ENCODE assay signal across 1 cellular context in genomic region chr1:109931189-109931672, GRCh38.
TF ChIP-seq lines count a peak whose summit lies in the region.

No MANE protein-coding gene starts in this region.

TF ChIP-seq in H1, 55 proteins besides CTCF, POLR2A, EP300 and RAD21:
- no peak for TF ChIP-seq SAP30 (IDR thresholded peaks at IDR 0.05; ENCODE audit: insufficient read depth, insufficient replicate concordance, low read length)
- TF ChIP-seq HDAC2 (IDR thresholded peaks at IDR 0.05; ENCODE audit: borderline replicate concordance in 1 of 2, low read depth in 2 of 2, low read length in 2 of 2) = 0 out of 4 replicates have a peak, but pooled peaks have one; percentile 64 to 89
- no peak for TF ChIP-seq POU5F1 (IDR thresholded peaks at IDR 0.05; ENCODE audit: low read depth, low read length)
- TF ChIP-seq SP4 (IDR thresholded peaks at IDR 0.05; ENCODE audit: low read length) = 0 out of 2 replicates have a peak, but pooled peaks have one; percentile 40
- TF ChIP-seq SUZ12 (IDR thresholded peaks at IDR 0.05; ENCODE audit: low read length) = no peak
- TF ChIP-seq CHD2 (IDR thresholded peaks at IDR 0.05; ENCODE audit: low read length) = no peak
- TF ChIP-seq TCF12 (IDR thresholded peaks at IDR 0.05; ENCODE audit: low read depth, low read length) = 0 out of 2 replicates have a peak, but pooled peaks have one; percentile 52
- peak; percentile 77 for TF ChIP-seq TBP (IDR thresholded peaks at IDR 0.05; ENCODE audit: low read depth, low read length)
- no peak for TF ChIP-seq PHF8 (conservative IDR thresholded peaks at IDR 0.05; ENCODE audit: low read depth, low read length)
- no peak for TF ChIP-seq SIX5 (IDR thresholded peaks at IDR 0.05; ENCODE audit: low read depth, low read length)
- TF ChIP-seq SRF (IDR thresholded peaks at IDR 0.05; ENCODE audit: low read depth, low read length) = no peak
- no peak for TF ChIP-seq CBX8 (IDR thresholded peaks at IDR 0.05; ENCODE audit: borderline replicate concordance, low read depth, low read length)
- 0 out of 2 replicates have a peak, but pooled peaks have one; percentile 31 for TF ChIP-seq POLR2AphosphoS5 (IDR thresholded peaks at IDR 0.05; ENCODE audit: low read depth, low read length)
- peak; percentile 90 for TF ChIP-seq CTBP2 (IDR thresholded peaks at IDR 0.05; ENCODE audit: borderline replicate concordance, insufficient read depth, insufficient read length, low read length)
- TF ChIP-seq JUND (IDR thresholded peaks at IDR 0.05; ENCODE audit: low read length) = peak; percentile 77
- TF ChIP-seq RFX5 (IDR thresholded peaks at IDR 0.05; ENCODE audit: borderline replicate concordance, low read depth, low read length) = no peak
- TF ChIP-seq EGR1 (IDR thresholded peaks at IDR 0.05; ENCODE audit: borderline replicate concordance, low read depth, low read length) = no peak
- no peak for TF ChIP-seq BACH1 (IDR thresholded peaks at IDR 0.05; ENCODE audit: low read length)
- TF ChIP-seq KDM4A (IDR thresholded peaks at IDR 0.05; ENCODE audit: low read depth, low read length, severe bottlenecking) = no peak
- TF ChIP-seq FOSL1 (IDR thresholded peaks at IDR 0.05; ENCODE audit: insufficient read depth, low read depth, low read length) = no peak
- TF ChIP-seq CHD7 (IDR thresholded peaks at IDR 0.05; ENCODE audit: insufficient replicate concordance, low read length) = no peak
- TF ChIP-seq E2F6 (IDR thresholded peaks at IDR 0.05) = no peak
- no peak for TF ChIP-seq RXRA (IDR thresholded peaks at IDR 0.05; ENCODE audit: insufficient read depth, low read depth, low read length)
- no peak for TF ChIP-seq HDAC6 (IDR thresholded peaks at IDR 0.05; ENCODE audit: low read depth, low read length)
- no peak for TF ChIP-seq CBX5 (IDR thresholded peaks at IDR 0.05; ENCODE audit: low read depth, low read length)
- TF ChIP-seq CREB1 (IDR thresholded peaks at IDR 0.05) = no peak
- no peak for TF ChIP-seq MAFK (IDR thresholded peaks at IDR 0.05; ENCODE audit: low read depth, low read length)
- TF ChIP-seq SP2 (IDR thresholded peaks at IDR 0.05; ENCODE audit: low read length) = no peak
- TF ChIP-seq TEAD4 (IDR thresholded peaks at IDR 0.05; ENCODE audit: low read depth, low read length) = no peak
- TF ChIP-seq CHD1 (IDR thresholded peaks at IDR 0.05; ENCODE audit: low read depth, low read length) = no peak
- peak; percentile 68; the same call in 1 of the 2 replicates for TF ChIP-seq TAF1 (IDR thresholded peaks at IDR 0.05; ENCODE audit: low read depth, low read length)
- TF ChIP-seq SIN3A (conservative IDR thresholded peaks at IDR 0.05 in 1 of 2, IDR thresholded peaks at IDR 0.05 in 1 of 2; ENCODE audit: low read depth in 1 of 2, low read length in 2 of 2) = no peak
- TF ChIP-seq GTF2F1 (IDR thresholded peaks at IDR 0.05; ENCODE audit: borderline replicate concordance, low read depth, low read length) = no peak
- no peak for TF ChIP-seq BRCA1 (IDR thresholded peaks at IDR 0.05; ENCODE audit: low read depth, low read length)
- TF ChIP-seq TAF7 (optimal IDR thresholded peaks at IDR 0.05; ENCODE audit: borderline replicate concordance, low read depth, low read length) = no peak
- TF ChIP-seq SIRT6 (IDR thresholded peaks at IDR 0.05; ENCODE audit: low read length) = no peak
- TF ChIP-seq USF2 (IDR thresholded peaks at IDR 0.05; ENCODE audit: low read length) = no peak
- TF ChIP-seq NANOG (IDR thresholded peaks at IDR 0.05; ENCODE audit: insufficient read depth, low read depth, low read length, poor library complexity, severe bottlenecking) = no peak
- no peak for TF ChIP-seq RNF2 (IDR thresholded peaks at IDR 0.05; ENCODE audit: borderline replicate concordance, low read depth, low read length, missing control alignments, poor library complexity, severe bottlenecking)
- no peak for TF ChIP-seq ATF3 (IDR thresholded peaks at IDR 0.05; ENCODE audit: insufficient read depth, low read depth, low read length)
- TF ChIP-seq KDM5A (IDR thresholded peaks at IDR 0.05; ENCODE audit: low read length) = no peak
- TF ChIP-seq YY1 (IDR thresholded peaks at IDR 0.05; ENCODE audit: low read depth, low read length) = 0 out of 2 replicates have a peak, but pooled peaks have one; percentile 40
- no peak for TF ChIP-seq KDM1A (IDR thresholded peaks at IDR 0.05; ENCODE audit: borderline replicate concordance, low read length)
- peak; percentile 38 for TF ChIP-seq ASH2L (IDR thresholded peaks at IDR 0.05; ENCODE audit: low read length)
- no peak for TF ChIP-seq NRF1 (IDR thresholded peaks at IDR 0.05; ENCODE audit: low read depth, low read length)
- TF ChIP-seq MAX (IDR thresholded peaks at IDR 0.05) = peak; percentile 35; the same call in 1 of the 2 replicates
- no peak for TF ChIP-seq GABPA (IDR thresholded peaks at IDR 0.05; ENCODE audit: borderline replicate concordance, insufficient read depth, low read length)
- no peak for TF ChIP-seq ZNF274 (IDR thresholded peaks at IDR 0.05; ENCODE audit: borderline replicate concordance, extremely low read depth, low read length)
- TF ChIP-seq SP1 (IDR thresholded peaks at IDR 0.05; ENCODE audit: low read depth, low read length) = peak; percentile 50; the same call in 1 of the 2 replicates
- TF ChIP-seq CEBPB (IDR thresholded peaks at IDR 0.05; ENCODE audit: low read depth, low read length) = no peak
- no peak for TF ChIP-seq EZH2 (IDR thresholded peaks at IDR 0.05; ENCODE audit: low read depth, low read length, severe bottlenecking)
- no peak for TF ChIP-seq ATF2 (IDR thresholded peaks at IDR 0.05; ENCODE audit: low read length)
- TF ChIP-seq RBBP5 (IDR thresholded peaks at IDR 0.05; ENCODE audit: borderline replicate concordance, low read depth, low read length) = no peak
- TF ChIP-seq BCL11A (IDR thresholded peaks at IDR 0.05; ENCODE audit: low read depth in 2 of 2, low read length in 2 of 2) = peak; percentile 31 to 84
- TF ChIP-seq JUN (IDR thresholded peaks at IDR 0.05; ENCODE audit: low read depth, low read length) = no peak
